In the genomic region with DNA sequence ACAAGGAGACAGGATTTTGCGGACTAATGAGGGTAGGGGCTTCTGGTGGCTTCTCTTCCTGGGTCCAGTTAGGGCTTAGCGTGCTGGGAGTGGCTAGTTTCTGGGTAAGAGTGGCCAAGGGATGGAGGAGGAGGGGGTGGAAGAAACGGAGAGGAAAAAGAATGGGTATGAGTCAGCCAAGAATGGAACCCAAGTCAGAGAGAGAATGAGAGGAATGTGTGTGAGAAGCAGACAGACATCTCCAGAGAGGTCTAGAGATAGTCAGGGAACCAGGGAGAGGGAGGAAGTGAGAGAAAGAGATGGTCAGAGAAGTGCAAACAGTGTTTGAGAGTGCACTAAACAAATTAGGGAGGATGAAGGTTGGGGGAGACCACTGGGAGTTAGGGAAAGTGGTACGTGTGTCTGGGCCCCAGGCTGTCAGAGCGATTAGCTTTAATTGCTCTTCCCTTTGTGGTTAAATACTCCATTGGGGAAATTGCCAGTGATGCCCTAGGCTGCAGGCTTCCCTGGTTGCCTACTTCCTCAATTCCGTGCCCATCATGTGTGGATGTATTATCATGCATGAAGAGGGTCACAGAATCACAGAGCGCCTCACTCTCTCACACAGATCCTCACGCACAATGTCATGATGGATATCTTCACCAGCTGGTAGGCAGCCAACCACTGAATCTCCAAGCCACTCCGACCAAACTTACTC, we compare ENCODE assay signal across 8 cellular contexts. TPM values are rescaled to one million over a fixed set of nuclear protein-coding genes. Genes with fewer than 3 reads are reported as not detected.
DNase-seq lines count a peak whose midpoint lies in the region; ATAC-seq and TF ChIP-seq lines count a peak whose summit lies in the region.

No MANE protein-coding gene starts in this region.

- no peak for TF ChIP-seq EP300 in esophagus muscularis mucosa (IDR thresholded peaks at IDR 0.05)

- no peak overlapping the region for H2AFZ ChIP-seq in SU-DHL-6 (ENCODE audit: low read depth, low read length, severe bottlenecking)

- TF ChIP-seq POLR2A in esophagus muscularis mucosa (IDR thresholded peaks at IDR 0.05; ENCODE audit: low read depth): no peak

- ATAC-seq in omental fat pad (ENCODE audit: low FRiP score) (peak; percentile 67), HG02970 (IDR thresholded peaks at IDR 0.05; ENCODE audit: low FRiP score, unreplicated experiment) (no peak), HG02973 (IDR thresholded peaks at IDR 0.05; ENCODE audit: unreplicated experiment) (no peak), GM21786 (IDR thresholded peaks at IDR 0.05; ENCODE audit: unreplicated experiment) (no peak)

- DNase-seq in AG08395 (ENCODE audit: low spot score) (peak; percentile 96), H7 (peak; percentile 73), esophagus muscularis mucosa (ENCODE audit: extremely low spot score) (no peak), omental fat pad (ENCODE audit: low spot score) (no peak)

- H3K36me3 ChIP-seq in H7 (replicated peaks; ENCODE audit: control insufficient read depth, insufficient read depth, low read length) (peaks cover 13% of the 10 kb centered on the region), SU-DHL-6 (ENCODE audit: low read length) (no peaks in the 10 kb centered on the region), esophagus muscularis mucosa (peaks cover 1 to 27% (median 26%) of the 10 kb centered on the region in 4 donors)

- H3K79me2 ChIP-seq in SU-DHL-6 (ENCODE audit: insufficient read depth, low read length): peaks cover 8% of the 10 kb centered on the region; the same call in 1 of the 2 replicates

- intact Hi-C loops in esophagus muscularis mucosa (cut with DNase I): loop anchor here (5.0 kb wide), 1 partner anchor 41 kb away; no protein-coding TSS in a partner anchor

- H3K4me1 ChIP-seq in esophagus muscularis mucosa: peaks cover 60 to 66% (median 62%) of the 10 kb centered on the region in 4 donors

- H3K9me3 ChIP-seq in SU-DHL-6 (ENCODE audit: insufficient read depth, low read length) (no peaks in the 10 kb centered on the region), esophagus muscularis mucosa (no peaks in the 10 kb centered on the region)

- peaks cover 22% of the 10 kb centered on the region for H3F3A ChIP-seq in SU-DHL-6 (ENCODE audit: insufficient read depth)

- no peaks in the 10 kb centered on the region for H3K9me2 ChIP-seq in SU-DHL-6 (replicated peaks; ENCODE audit: insufficient read depth, low read length)

- no peaks in the 10 kb centered on the region for H4K20me1 ChIP-seq in SU-DHL-6 (ENCODE audit: low read depth, low read length)

- H3K4me3 ChIP-seq in H7 (ENCODE audit: insufficient read depth, low read depth, low read length): peak overlapping the region; percentile 100
- H3K4me3 ChIP-seq in SU-DHL-6 (ENCODE audit: insufficient read depth, low read length, poor library complexity, severe bottlenecking): peak overlapping the region; percentile 81
- peak overlapping the region; percentile 66 to 98 (median 84) for H3K4me3 ChIP-seq in esophagus muscularis mucosa

- H3K4me2 ChIP-seq in SU-DHL-6 (ENCODE audit: low read depth, low read length, poor library complexity, severe bottlenecking): peak overlapping the region; percentile 62

- peak overlapping the region; percentile 93 for H3K9ac ChIP-seq in SU-DHL-6 (ENCODE audit: low read length)

- H3K27ac ChIP-seq in SU-DHL-6 (ENCODE audit: low read depth, low read length): peak overlapping the region; percentile 71
- H3K27ac ChIP-seq in esophagus muscularis mucosa (replicated peaks in 1 of 4): peak overlapping the region; percentile 89 to 96 (median 91)

- TF ChIP-seq CTCF in SU-DHL-6 (IDR thresholded peaks at IDR 0.05; ENCODE audit: insufficient read depth, low read length, poor library complexity, severe bottlenecking) (no peak), esophagus muscularis mucosa (IDR thresholded peaks at IDR 0.05) (no peak), omental fat pad (IDR thresholded peaks at IDR 0.05) (no peak)

- H3K27me3 ChIP-seq in H7 (ENCODE audit: control insufficient read depth, insufficient read depth, low read length) (no peaks in the 10 kb centered on the region), SU-DHL-6 (ENCODE audit: low read length) (no peaks in the 10 kb centered on the region), esophagus muscularis mucosa (no peaks in the 10 kb centered on the region)

- WGBS in esophagus muscularis mucosa: 33% methylated on average over 9 of the region's 9 CpGs

RNA-seq across cellular contexts. Expression of a gene that starts 1.4 kb away (rescaled TPM):
- total RNA-seq in H7 (2014; rRNA removed; shearing (Covaris generic)): 75.6 and 81.4 TPM in 2 replicates
- 100 to 1,000 TPM; 161 to 286 (median 239) TPM for total RNA-seq in esophagus muscularis mucosa
- total RNA-seq in omental fat pad: 100 to 1,000 TPM in 3 of 4 donors, 10 to 100 TPM in 1; 89.1 to 214 (median 153) TPM

RNA-seq across cellular contexts. Expression of a gene that starts 16.2 kb away (rescaled TPM):
- total RNA-seq in H7 (2014; rRNA removed; shearing (Covaris generic)): 4.2 and 4.4 TPM in 2 replicates
- total RNA-seq in esophagus muscularis mucosa: 1 to 10 TPM; 2.9 to 4.9 (median 4.6) TPM
- under 1 TPM in 2 of 4 donors, not detected in 2; 0.48 to 0.69 TPM for total RNA-seq in omental fat pad

RNA-seq across cellular contexts. Expression of a gene that starts 55.2 kb away (rescaled TPM):
- total RNA-seq in H7 (2014; rRNA removed; shearing (Covaris generic)): 0.73 and 0.74 TPM in 2 replicates
- total RNA-seq in esophagus muscularis mucosa (1 to 10 TPM in 1 of 4 donors, under 1 TPM in 2, not detected in 1; 0.17 to 2.1 (median 0.98) TPM), omental fat pad (1 to 10 TPM in 1 of 4 donors, under 1 TPM in 1, not detected in 2; 0.47 to 1.6 TPM)

RNA-seq across cellular contexts. Expression of a gene that starts 55.8 kb away (rescaled TPM):
- 129 and 184 TPM in 2 replicates for total RNA-seq in H7 (2014; rRNA removed; shearing (Covaris generic))
- total RNA-seq in esophagus muscularis mucosa (100 to 1,000 TPM; 111 to 191 (median 172) TPM), omental fat pad (100 to 1,000 TPM; 101 to 164 (median 134) TPM)

Comparison
In these comparisons a context has a peak if more than half of its experiments do, and no peak if none do; other contexts are left out.
1. DNase-seq: peak in AG08395 (single experiment) and H7 (single experiment); none in esophagus muscularis mucosa (single experiment) and omental fat pad (single experiment).
2. Peak in every context shown above with its lines, with median percentiles within 50 percentile points of each other: H3K4me3 ChIP-seq.